43 cellular contexts compared by ENCODE assay signal in the genomic region with DNA sequence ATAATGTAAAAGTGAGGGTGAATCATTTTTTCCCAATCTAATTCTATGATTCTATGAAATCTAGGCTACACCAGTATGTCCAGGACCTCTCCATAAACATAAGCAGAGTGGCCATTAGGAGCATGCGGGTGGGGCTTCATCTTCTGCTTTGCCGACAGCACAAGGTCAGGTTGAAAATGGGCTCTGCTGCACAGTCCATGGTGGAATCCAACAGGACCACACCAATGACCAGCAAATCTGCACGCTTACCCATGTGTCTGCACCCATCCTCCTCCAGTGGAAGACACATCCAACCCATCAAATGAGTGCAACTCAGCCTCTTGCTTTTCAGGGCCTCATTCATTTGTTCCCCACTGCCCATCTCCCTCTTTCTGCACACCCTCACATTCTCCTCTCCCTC. TPM values are rescaled to one million over a fixed set of nuclear protein-coding genes. Genes with fewer than 3 reads are reported as not detected.
"Had no signal": no experiment of that assay in that cellular context is flagged by ENCODE, and none has a peak within 500 bp of the region (broad histone marks: within the 10 kb centered on the region; RNA-seq: fewer than 3 reads in every experiment).

No MANE protein-coding gene starts in this region.

- ATAC-seq: activated naive CD4-positive, alpha-beta T cell treated with anti-CD3 and anti-CD28 coated beads, Interleukin-2, amount 50 U/mL, for 72 hours; activated naive CD8-positive, alpha-beta T cell treated with anti-CD3 and anti-CD28 coated beads, Interleukin-2, amount 50 U/mL, for 24 hours; activated T-cell treated with anti-CD3 and anti-CD28 coated beads, Interleukin-2, amount 50 U/mL, for 4 hours; activated T-cell treated with anti-CD3 and anti-CD28 coated beads, Interleukin-2, amount 50 U/mL, for 72 hours; activated T-helper 17 cell treated with anti-CD3 and anti-CD28 coated beads, Interleukin-2, amount 50 U/mL, for 72 hours; body of pancreas had no signal

- DNase-seq: activated effector memory CD4-positive, alpha-beta T cell treated with anti-CD3 and anti-CD28 coated beads, Interleukin-2, amount 50 U/mL, for 16 hours; activated effector memory CD4-positive, alpha-beta T cell treated with Interleukin-2 at 50 U/mL for 16 hours; activated gamma-delta T cell; activated gamma-delta T cell treated with Interleukin-2 at 50 U/mL for 16 hours; activated naive CD4-positive, alpha-beta T cell; activated naive CD4-positive, alpha-beta T cell treated with anti-CD3 and anti-CD28 coated beads for 36 hours; activated naive CD4-positive, alpha-beta T cell treated with anti-CD3 and anti-CD28 coated beads, Interleukin-2, amount 10 ng/mL, durations not matched to agents 7 days and 5 days; activated naive CD4-positive, alpha-beta T cell treated with anti-CD3 and anti-CD28 coated beads, Interleukin-2, amount 50 U/mL, for 16 hours; activated naive CD4-positive, alpha-beta T cell treated with Interleukin-2 at 50 U/mL for 16 hours; activated naive CD8-positive, alpha-beta T cell treated with anti-CD3 and anti-CD28 coated beads for 36 hours; activated naive CD8-positive, alpha-beta T cell treated with anti-CD3 and anti-CD28 coated beads, Interleukin-2, amount 10 ng/mL, durations not matched to agents 7 days and 5 days; activated naive CD8-positive, alpha-beta T cell treated with anti-CD3 and anti-CD28 coated beads, Interleukin-2, amount 50 U/mL, for 24 hours; activated T-cell treated with anti-CD3 and anti-CD28 coated beads for 4 hours; activated T-cell treated with anti-CD3 and anti-CD28 coated beads, Interleukin-2, amount 50 U/mL, for 1 hour; activated T-cell treated with anti-CD3 and anti-CD28 coated beads, Interleukin-2, amount 50 U/mL, for 24 hours; activated T-cell treated with anti-CD3 and anti-CD28 coated beads, Interleukin-2, amount 50 U/mL, for 4 hours; activated T-cell treated with anti-CD3 and anti-CD28 coated beads, Interleukin-2, amount 50 U/mL, for 48 hours; activated T-cell treated with anti-CD3 and anti-CD28 coated beads, Interleukin-2, amount 50 U/mL, for 72 hours; adrenal gland; amniotic stem cell; amygdala; anterior cingulate cortex; aorta; body of pancreas; brain microvascular endothelial cell; caudate nucleus; central memory CD4-positive, alpha-beta T cell; cerebellar nuclear complex had no signal

- H3K4me1 Mint-ChIP-seq: activated naive CD4-positive, alpha-beta T cell treated with anti-CD3 and anti-CD28 coated beads, Interleukin-2, amount 10 ng/mL, durations not matched to agents 7 days and 5 days; activated naive CD4-positive, alpha-beta T cell treated with anti-CD3 and anti-CD28 coated beads, Interleukin-2, amount 50 U/mL, for 24 hours; activated naive CD8-positive, alpha-beta T cell treated with anti-CD3 and anti-CD28 coated beads for 36 hours; activated naive CD8-positive, alpha-beta T cell treated with anti-CD3 and anti-CD28 coated beads, Interleukin-2, amount 50 U/mL, for 24 hours; activated T-helper 17 cell treated with anti-CD3 and anti-CD28 coated beads, Interleukin-2, amount 50 U/mL, for 72 hours; brain; central memory CD8-positive, alpha-beta T cell had no signal

- H3K9me3 Mint-ChIP-seq: activated naive CD4-positive, alpha-beta T cell treated with anti-CD3 and anti-CD28 coated beads for 36 hours; activated naive CD4-positive, alpha-beta T cell treated with anti-CD3 and anti-CD28 coated beads, Interleukin-2, amount 50 U/mL, for 24 hours; activated naive CD8-positive, alpha-beta T cell treated with anti-CD3 and anti-CD28 coated beads, Interleukin-2, amount 50 U/mL, for 24 hours; activated T-cell treated with anti-CD3 and anti-CD28 coated beads, Interleukin-2, amount 50 U/mL, for 24 hours; activated T-helper 1 cell treated with anti-CD3 and anti-CD28 coated beads, Interleukin-12 subunit alpha, Interleukin-12 subunit beta, Interleukin-2, Interleukin-4 antibody, amounts not matched to agents 30 ng/mL and 10 ng/mL and 1 ng/mL, durations not matched to agents 14 hours and 24 hours and 36 hours; activated T-helper 2 cell treated with anti-CD3 and anti-CD28 coated beads, Interferon-gamma antibody, Interleukin-2, Interleukin-4, amounts not matched to agents 10 μg/mL and 5 μg/mL and 100 μg/mL, durations not matched to agents 14 hours and 24 hours and 36 hours; brain; central memory CD8-positive, alpha-beta T cell had no signal

- H3K27ac ChIP-seq: adrenal gland, ascending aorta, body of pancreas, brain microvascular endothelial cell, breast epithelium, cardiac muscle cell had no signal

- H3K36me3 Mint-ChIP-seq: activated naive CD4-positive, alpha-beta T cell treated with anti-CD3 and anti-CD28 coated beads, Interleukin-2, amount 10 ng/mL, durations not matched to agents 7 days and 5 days; activated naive CD4-positive, alpha-beta T cell treated with anti-CD3 and anti-CD28 coated beads, Interleukin-2, amount 50 U/mL, for 24 hours; activated naive CD4-positive, alpha-beta T cell treated with anti-CD3 and anti-CD28 coated beads, Interleukin-2, amount 50 U/mL, for 72 hours; activated naive CD8-positive, alpha-beta T cell; activated naive CD8-positive, alpha-beta T cell treated with anti-CD3 and anti-CD28 coated beads for 36 hours; activated naive CD8-positive, alpha-beta T cell treated with anti-CD3 and anti-CD28 coated beads, Interleukin-2, amount 10 ng/mL, durations not matched to agents 7 days and 5 days; brain had no signal

- H3K27ac Mint-ChIP-seq: activated naive CD4-positive, alpha-beta T cell treated with anti-CD3 and anti-CD28 coated beads for 36 hours; activated naive CD4-positive, alpha-beta T cell treated with anti-CD3 and anti-CD28 coated beads, Interleukin-2, amount 10 ng/mL, durations not matched to agents 7 days and 5 days; activated naive CD4-positive, alpha-beta T cell treated with anti-CD3 and anti-CD28 coated beads, Interleukin-2, amount 50 U/mL, for 24 hours; activated naive CD4-positive, alpha-beta T cell treated with anti-CD3 and anti-CD28 coated beads, Interleukin-2, amount 50 U/mL, for 72 hours; activated naive CD8-positive, alpha-beta T cell; activated naive CD8-positive, alpha-beta T cell treated with anti-CD3 and anti-CD28 coated beads for 36 hours; activated naive CD8-positive, alpha-beta T cell treated with anti-CD3 and anti-CD28 coated beads, Interleukin-2, amount 10 ng/mL, durations not matched to agents 7 days and 5 days; activated naive CD8-positive, alpha-beta T cell treated with anti-CD3 and anti-CD28 coated beads, Interleukin-2, amount 50 U/mL, for 24 hours; activated T-cell treated with anti-CD3 and anti-CD28 coated beads, Interleukin-2, amount 50 U/mL, for 24 hours; activated T-cell treated with anti-CD3 and anti-CD28 coated beads, Interleukin-2, amount 50 U/mL, for 72 hours; activated T-helper 1 cell treated with anti-CD3 and anti-CD28 coated beads, Interleukin-12 subunit alpha, Interleukin-12 subunit beta, Interleukin-2, Interleukin-4 antibody, amounts not matched to agents 30 ng/mL and 10 ng/mL and 1 ng/mL, durations not matched to agents 14 hours and 24 hours and 36 hours; activated T-helper 17 cell treated with anti-CD3 and anti-CD28 coated beads, Interleukin-2, amount 50 U/mL, for 72 hours; activated T-helper 2 cell treated with anti-CD3 and anti-CD28 coated beads, Interferon-gamma antibody, Interleukin-2, Interleukin-4, amounts not matched to agents 10 μg/mL and 5 μg/mL and 100 μg/mL, durations not matched to agents 14 hours and 24 hours and 36 hours; brain had no signal

- H3K4me3 Mint-ChIP-seq: activated naive CD4-positive, alpha-beta T cell treated with anti-CD3 and anti-CD28 coated beads for 36 hours; activated naive CD4-positive, alpha-beta T cell treated with anti-CD3 and anti-CD28 coated beads, Interleukin-2, amount 10 ng/mL, durations not matched to agents 7 days and 5 days; activated naive CD4-positive, alpha-beta T cell treated with anti-CD3 and anti-CD28 coated beads, Interleukin-2, amount 50 U/mL, for 24 hours; activated naive CD8-positive, alpha-beta T cell; activated naive CD8-positive, alpha-beta T cell treated with anti-CD3 and anti-CD28 coated beads for 36 hours; activated naive CD8-positive, alpha-beta T cell treated with anti-CD3 and anti-CD28 coated beads, Interleukin-2, amount 10 ng/mL, durations not matched to agents 7 days and 5 days; activated naive CD8-positive, alpha-beta T cell treated with anti-CD3 and anti-CD28 coated beads, Interleukin-2, amount 50 U/mL, for 24 hours; activated T-cell treated with anti-CD3 and anti-CD28 coated beads, Interleukin-2, amount 50 U/mL, for 24 hours; activated T-cell treated with anti-CD3 and anti-CD28 coated beads, Interleukin-2, amount 50 U/mL, for 4 hours; activated T-cell treated with anti-CD3 and anti-CD28 coated beads, Interleukin-2, amount 50 U/mL, for 72 hours; activated T-helper 1 cell treated with anti-CD3 and anti-CD28 coated beads, Interleukin-12 subunit alpha, Interleukin-12 subunit beta, Interleukin-2, Interleukin-4 antibody, amounts not matched to agents 30 ng/mL and 10 ng/mL and 1 ng/mL, durations not matched to agents 14 hours and 24 hours and 36 hours; activated T-helper 17 cell treated with anti-CD3 and anti-CD28 coated beads, Interleukin-2, amount 50 U/mL, for 72 hours; brain; central memory CD8-positive, alpha-beta T cell had no signal

RNA-seq across cellular contexts. Expression of a gene that starts 43.3 kb away (rescaled TPM):
- total RNA-seq: activated naive CD4-positive, alpha-beta T cell treated with anti-CD3 and anti-CD28 coated beads for 36 hours; activated naive CD4-positive, alpha-beta T cell treated with anti-CD3 and anti-CD28 coated beads, Interleukin-2, amount 50 U/mL, for 72 hours; activated naive CD8-positive, alpha-beta T cell treated with anti-CD3 and anti-CD28 coated beads for 36 hours; activated naive CD8-positive, alpha-beta T cell treated with anti-CD3 and anti-CD28 coated beads, Interleukin-2, amount 10 ng/mL, durations not matched to agents 7 days and 5 days; activated T-cell treated with anti-CD3 and anti-CD28 coated beads, Interleukin-2, amount 50 U/mL, for 4 hours; activated T-helper 1 cell treated with anti-CD3 and anti-CD28 coated beads, Interleukin-12 subunit alpha, Interleukin-12 subunit beta, Interleukin-2, Interleukin-4 antibody, amounts not matched to agents 30 ng/mL and 10 ng/mL and 1 ng/mL, durations not matched to agents 14 hours and 24 hours and 36 hours; activated T-helper 17 cell treated with anti-CD3 and anti-CD28 coated beads, Interleukin-2, amount 50 U/mL, for 72 hours; activated T-helper 2 cell treated with anti-CD3 and anti-CD28 coated beads, Interferon-gamma antibody, Interleukin-2, Interleukin-4, amounts not matched to agents 10 μg/mL and 5 μg/mL and 100 μg/mL, durations not matched to agents 14 hours and 24 hours and 36 hours; adrenal gland; aorta; ascending aorta; astrocyte; body of pancreas; breast epithelium; bronchial epithelial cell; cardiac muscle cell; cardiac septum had no signal
- polyA plus RNA-seq: adipose tissue, adrenal gland, aorta, cardiac muscle cell had no signal
